ENCODE assay signal across 13 cellular contexts in the genomic region with DNA sequence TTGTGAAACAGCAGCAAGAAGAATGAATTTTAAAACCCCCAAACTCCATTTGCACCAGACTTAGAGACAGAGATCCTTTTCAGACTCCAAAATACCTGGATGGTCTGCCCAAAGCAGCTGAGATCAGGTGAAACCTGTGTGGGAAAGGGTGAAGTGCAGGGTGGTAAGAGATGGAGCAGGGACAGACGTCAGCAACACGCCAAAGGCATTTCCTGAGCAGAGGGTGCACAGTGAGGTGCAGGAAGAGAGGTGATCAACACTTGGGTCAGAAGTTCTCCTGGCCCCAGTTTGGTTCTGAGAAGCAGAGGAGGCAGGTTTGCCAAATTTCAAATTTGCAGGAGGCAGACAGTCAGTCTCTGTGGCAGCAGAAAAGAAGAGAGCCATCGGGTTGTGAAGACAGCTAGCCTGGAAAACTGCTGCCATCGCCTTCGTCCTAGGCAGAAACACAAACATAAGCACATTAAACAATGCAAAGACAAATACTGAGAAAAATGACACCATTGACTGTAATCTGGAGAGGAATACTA. TPM values are rescaled to one million over a fixed set of nuclear protein-coding genes. Genes with fewer than 3 reads are reported as not detected.
DNase-seq lines count a peak whose midpoint lies in the region; TF ChIP-seq lines count a peak whose summit lies in the region.
"Had no signal": no experiment of that assay in that cellular context is flagged by ENCODE, and none has a peak within 500 bp of the region (broad histone marks: within the 10 kb centered on the region; RNA-seq: fewer than 3 reads in every experiment).

No MANE protein-coding gene starts in this region.

- TF ChIP-seq CTCF in parathyroid adenoma (IDR thresholded peaks at IDR 0.05) = no peak

- peak overlapping the region; percentile 96 for H3K27ac Mint-ChIP-seq in activated CD4-positive, alpha-beta T cell treated with anti-CD3 and anti-CD28 coated beads, Interleukin-2, amount 10 ng/mL, durations not matched to agents 24 days and 14 days
- peak overlapping the region; percentile 75 for H3K27ac Mint-ChIP-seq in activated naive CD8-positive, alpha-beta T cell treated with anti-CD3 and anti-CD28 coated beads for 36 hours

- H3K9me3 ChIP-seq in parathyroid adenoma (ENCODE audit: control insufficient read depth, low read length) = no peaks in the 10 kb centered on the region

- peaks cover 46% of the 10 kb centered on the region for H3K4me1 Mint-ChIP-seq in activated CD4-positive, alpha-beta T cell treated with anti-CD3 and anti-CD28 coated beads, Interleukin-2, amount 10 ng/mL, durations not matched to agents 24 days and 14 days
- peaks cover 24% of the 10 kb centered on the region for H3K4me1 Mint-ChIP-seq in activated naive CD8-positive, alpha-beta T cell treated with anti-CD3 and anti-CD28 coated beads for 36 hours

- H2AFZ ChIP-seq in parathyroid adenoma = peak overlapping the region; percentile 61

- no peak overlapping the region for H3K4me3 ChIP-seq in parathyroid adenoma (ENCODE audit: low read depth, low read length)
- H3K4me3 ChIP-seq: breast epithelium had no signal

- peaks cover 9% of the 10 kb centered on the region for H3K4me1 ChIP-seq in parathyroid adenoma
- H3K4me1 ChIP-seq: breast epithelium had no signal

- H3K27me3 Mint-ChIP-seq in activated CD4-positive, alpha-beta T cell treated with anti-CD3 and anti-CD28 coated beads, Interleukin-2, amount 10 ng/mL, durations not matched to agents 24 days and 14 days = no peaks in the 10 kb centered on the region
- H3K27me3 Mint-ChIP-seq in activated naive CD8-positive, alpha-beta T cell treated with anti-CD3 and anti-CD28 coated beads for 36 hours = no peaks in the 10 kb centered on the region

- H3K4me2 ChIP-seq in parathyroid adenoma (ENCODE audit: low read length) = no peak overlapping the region

- H3K9ac ChIP-seq in parathyroid adenoma = no peak overlapping the region

- H3K36me3 ChIP-seq in parathyroid adenoma (ENCODE audit: control insufficient read depth, insufficient read depth, low read length) = no peaks in the 10 kb centered on the region
- H3K36me3 ChIP-seq: breast epithelium had no signal

- H3K27me3 ChIP-seq in parathyroid adenoma (ENCODE audit: control insufficient read depth, insufficient read depth, low read length) = no peaks in the 10 kb centered on the region
- H3K27me3 ChIP-seq: breast epithelium had no signal

- peak overlapping the region; percentile 25 for H3K27ac ChIP-seq in parathyroid adenoma
- H3K27ac ChIP-seq: breast epithelium had no signal

- H3K9me3 Mint-ChIP-seq in activated CD4-positive, alpha-beta T cell treated with anti-CD3 and anti-CD28 coated beads, Interleukin-2, amount 10 ng/mL, durations not matched to agents 24 days and 14 days = peaks cover 11% of the 10 kb centered on the region
- peaks cover 9% of the 10 kb centered on the region for H3K9me3 Mint-ChIP-seq in activated naive CD8-positive, alpha-beta T cell treated with anti-CD3 and anti-CD28 coated beads for 36 hours

- no peaks in the 10 kb centered on the region for H3K79me2 ChIP-seq in parathyroid adenoma

- peak; percentile 56 for DNase-seq in activated CD4-positive, alpha-beta T cell treated with anti-CD3 and anti-CD28 coated beads for 48 hours
- no peak for DNase-seq in activated CD4-positive, alpha-beta T cell treated with anti-CD3 and anti-CD28 coated beads, Interleukin-2, amount 50 U/mL, for 4 hours
- DNase-seq in activated CD4-positive, alpha-beta T cell treated with anti-CD3 and anti-CD28 coated beads, Interleukin-2, amount 10 ng/mL, durations not matched to agents 24 days and 14 days = peak; percentile 76
- DNase-seq in activated naive CD8-positive, alpha-beta T cell treated with anti-CD3 and anti-CD28 coated beads for 36 hours = no peak
- DNase-seq in SKM-1 treated with dmso at 0.1 percent for 144 hours (lab: John Stamatoyannopoulos, UW; ENCODE audit: unreplicated experiment) (no peak), germinal center (ENCODE audit: low spot score) (no peak), NCI-H2227 treated with DMSO at 0.1 percent for 48 hours (lab: John Stamatoyannopoulos, UW) (no peak)
- DNase-seq: NCI-H187, NCI-H774, substantia nigra had no signal

- intact Hi-C loops in activated CD4-positive, alpha-beta T cell treated with anti-CD3 and anti-CD28 coated beads, Interleukin-2, amount 10 ng/mL, durations not matched to agents 24 days and 14 days (cut with micrococcal nuclease) = loop anchor here (2.0 to 10.0 kb wide), 3 partner anchors 14 to 1426 kb away; a partner anchor contains a TSS

- H3K4me3 Mint-ChIP-seq in activated CD4-positive, alpha-beta T cell treated with anti-CD3 and anti-CD28 coated beads, Interleukin-2, amount 10 ng/mL, durations not matched to agents 24 days and 14 days = peak overlapping the region; percentile 68
- H3K4me3 Mint-ChIP-seq in activated naive CD8-positive, alpha-beta T cell treated with anti-CD3 and anti-CD28 coated beads for 36 hours = peak overlapping the region; percentile 12

- H3K36me3 Mint-ChIP-seq in activated CD4-positive, alpha-beta T cell treated with anti-CD3 and anti-CD28 coated beads, Interleukin-2, amount 10 ng/mL, durations not matched to agents 24 days and 14 days (ENCODE audit: low read depth) = peaks cover 37% of the 10 kb centered on the region
- H3K36me3 Mint-ChIP-seq in activated naive CD8-positive, alpha-beta T cell treated with anti-CD3 and anti-CD28 coated beads for 36 hours = peaks cover 22% of the 10 kb centered on the region

RNA-seq across cellular contexts. Expression of a gene that starts 9.8 kb away (rescaled TPM):
- 86.6 and 88.9 TPM in 2 replicates for total RNA-seq in activated CD4-positive, alpha-beta T cell treated with anti-CD3 and anti-CD28 coated beads, Interleukin-2, amount 10 ng/mL, durations not matched to agents 24 days and 14 days
- total RNA-seq in activated naive CD8-positive, alpha-beta T cell treated with anti-CD3 and anti-CD28 coated beads for 36 hours = 1 to 10 TPM; 8.1 to 8.8 TPM
- total RNA-seq: A172 had no signal

Comparison
In these comparisons a context has a peak if more than half of its experiments do, and no peak if none do; other contexts are left out.
1. DNase-seq: peak in activated CD4-positive, alpha-beta T cell treated with anti-CD3 and anti-CD28 coated beads for 48 hours (single experiment) and activated CD4-positive, alpha-beta T cell treated with anti-CD3 and anti-CD28 coated beads, Interleukin-2, amount 10 ng/mL, durations not matched to agents 24 days and 14 days (single experiment); none in activated CD4-positive, alpha-beta T cell treated with anti-CD3 and anti-CD28 coated beads, Interleukin-2, amount 50 U/mL, for 4 hours (0 of 2), activated naive CD8-positive, alpha-beta T cell treated with anti-CD3 and anti-CD28 coated beads for 36 hours (single experiment), SKM-1 treated with dmso at 0.1 percent for 144 hours (single experiment), germinal center (single experiment) and NCI-H2227 treated with DMSO at 0.1 percent for 48 hours (single experiment).